Comparison of ENCODE assay signal across 15 cellular contexts in the genomic region with DNA sequence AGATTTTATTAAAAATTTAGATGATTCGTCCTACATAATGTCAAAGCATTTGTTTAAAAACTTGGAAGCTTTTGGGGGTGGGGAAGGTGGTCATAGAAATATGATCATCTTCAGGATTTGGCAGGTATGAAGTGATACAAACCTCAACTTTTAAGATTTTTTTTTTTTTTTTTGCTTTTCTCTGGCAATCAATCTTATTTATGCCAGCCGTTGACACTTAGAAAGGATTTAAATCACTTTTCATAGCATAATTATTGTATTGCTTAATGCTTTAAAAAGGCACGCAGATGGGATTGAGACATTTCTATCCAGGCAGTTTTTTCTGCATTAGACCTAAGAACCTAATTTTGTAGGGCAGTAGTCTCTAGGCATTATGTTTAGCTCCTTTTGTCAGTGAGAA.
"Had no signal": no experiment of that assay in that cellular context is flagged by ENCODE, and none has a peak within 500 bp of the region (broad histone marks: within the 10 kb centered on the region; RNA-seq: fewer than 3 reads in every experiment).

No MANE protein-coding gene starts in this region.

- H3K4me3 Mint-ChIP-seq: activated naive CD8-positive, alpha-beta T cell treated with anti-CD3 and anti-CD28 coated beads, Interleukin-2, amount 10 ng/mL, durations not matched to agents 7 days and 5 days; T-helper 17 cell; WTC11 had no signal

- H3K27me3 Mint-ChIP-seq: activated naive CD8-positive, alpha-beta T cell treated with anti-CD3 and anti-CD28 coated beads, Interleukin-2, amount 10 ng/mL, durations not matched to agents 7 days and 5 days; naive B cell; T-helper 17 cell had no signal

- H3K27ac Mint-ChIP-seq: activated naive CD8-positive, alpha-beta T cell treated with anti-CD3 and anti-CD28 coated beads, Interleukin-2, amount 10 ng/mL, durations not matched to agents 7 days and 5 days; T-helper 17 cell had no signal

- DNase-seq: activated CD4-positive, alpha-beta T cell treated with anti-CD3 and anti-CD28 coated beads for 4 hours; activated gamma-delta T cell treated with Interleukin-2 at 50 U/mL for 16 hours; activated naive CD8-positive, alpha-beta T cell treated with anti-CD3 and anti-CD28 coated beads, Interleukin-2, amount 10 ng/mL, durations not matched to agents 7 days and 5 days; gastrocnemius medialis; heart left ventricle; left colon; lower lobe of right lung; occipital lobe; psoas muscle; stimulated activated naive CD8-positive, alpha-beta T cell treated with anti-CD3 and anti-CD28 coated beads, Interleukin-15, Interleukin-2, amounts not matched to agents 100 U/mL and 50 U/mL, for 24 hours; T-helper 17 cell; transverse colon had no signal

- H3K9me3 Mint-ChIP-seq: activated naive CD8-positive, alpha-beta T cell treated with anti-CD3 and anti-CD28 coated beads, Interleukin-2, amount 10 ng/mL, durations not matched to agents 7 days and 5 days; naive B cell; WTC11 had no signal

- ATAC-seq: gastrocnemius medialis; heart left ventricle; lower lobe of right lung; psoas muscle; stimulated activated naive CD8-positive, alpha-beta T cell treated with anti-CD3 and anti-CD28 coated beads, Interleukin-15, Interleukin-2, amounts not matched to agents 100 U/mL and 50 U/mL, for 24 hours; T-helper 17 cell had no signal

- H3K27ac ChIP-seq: epithelial cell of prostate, heart left ventricle, lower lobe of right lung, psoas muscle, transverse colon had no signal
